In genomic region chr2:216478791-216479190, GRCh38 we compare ENCODE assay signal across 1 cellular context.
TF ChIP-seq lines count a peak whose summit lies in the region.

No MANE protein-coding gene starts in this region.

TF ChIP-seq in HCT116, 20 proteins besides CTCF, POLR2A, EP300 and RAD21 (continued from another document):
- no peak for TF ChIP-seq CEBPB (IDR thresholded peaks at IDR 0.05; ENCODE audit: low read depth)
- TF ChIP-seq FOSL1 (IDR thresholded peaks at IDR 0.05; ENCODE audit: low read depth), result no peak
- no peak for TF ChIP-seq POLR2AphosphoS5 (IDR thresholded peaks at IDR 0.05; ENCODE audit: low read depth, low read length)
- no peak for TF ChIP-seq JUND (IDR thresholded peaks at IDR 0.05)
